11 cellular contexts compared by ENCODE assay signal in genomic region chr1:66317156-66317543, GRCh38.
DNase-seq lines count a peak whose midpoint lies in the region; ATAC-seq and TF ChIP-seq lines count a peak whose summit lies in the region.
"Had no signal": no experiment of that assay in that cellular context is flagged by ENCODE, and none has a peak within 500 bp of the region (broad histone marks: within the 10 kb centered on the region; RNA-seq: fewer than 3 reads in every experiment).

No MANE protein-coding gene starts in this region.

- ATAC-seq in thoracic aorta (ENCODE audit: insufficient number of reproducible peaks, low FRiP score, low read depth): no peak

- H3K36me3 ChIP-seq in muscle layer of duodenum (ENCODE audit: control insufficient read depth in 1 of 2, insufficient read depth in 2 of 2, low read length in 2 of 2) (no peaks in the 10 kb centered on the region), thoracic aorta (no peaks in the 10 kb centered on the region), MG63 (no peaks in the 10 kb centered on the region)

- no peak overlapping the region for H3K4me3 ChIP-seq in muscle layer of duodenum (ENCODE audit: low read depth in 1 of 2, low read length in 2 of 2)
- H3K4me3 ChIP-seq in thoracic aorta: no peak overlapping the region
- no peak overlapping the region for H3K4me3 ChIP-seq in MG63

- no peaks in the 10 kb centered on the region for H3K27me3 ChIP-seq in muscle layer of duodenum (ENCODE audit: low read depth, low read length)
- no peaks in the 10 kb centered on the region for H3K27me3 ChIP-seq in thoracic aorta (replicated peaks; ENCODE audit: insufficient read depth)
- H3K27me3 ChIP-seq in MG63: no peaks in the 10 kb centered on the region

- WGBS in adipose tissue, 3 donors: 75 to 96% (median 77%) methylated on average over 1 of the region's 1 CpG

- H3K4me1 ChIP-seq in muscle layer of duodenum (ENCODE audit: control insufficient read depth in 1 of 2, insufficient read depth in 2 of 2, low read length in 2 of 2): peaks cover 0 to 7% of the 10 kb centered on the region in 2 donors
- peaks cover 4 to 17% of the 10 kb centered on the region in 2 donors for H3K4me1 ChIP-seq in thoracic aorta (ENCODE audit: control insufficient read depth in 1 of 2, low read depth in 2 of 2)

- CTCF ChIA-PET in activated naive CD4-positive, alpha-beta T cell treated with anti-CD3 and anti-CD28 coated beads, Interleukin-2, amount 10 ng/mL, durations not matched to agents 7 days and 5 days (lab: Charles Lee): no interaction called here

- peaks cover 6% of the 10 kb centered on the region for H3K9me3 Mint-ChIP-seq in activated naive CD4-positive, alpha-beta T cell treated with anti-CD3 and anti-CD28 coated beads, Interleukin-2, amount 10 ng/mL, durations not matched to agents 7 days and 5 days
- H3K9me3 Mint-ChIP-seq: activated T-cell treated with anti-CD3 and anti-CD28 coated beads, Interleukin-2, amount 50 U/mL, for 4 hours had no signal

- H3K27ac Mint-ChIP-seq in activated naive CD4-positive, alpha-beta T cell treated with anti-CD3 and anti-CD28 coated beads, Interleukin-2, amount 10 ng/mL, durations not matched to agents 7 days and 5 days: peak overlapping the region; percentile 13

- H3K9me3 ChIP-seq in muscle layer of duodenum (ENCODE audit: control insufficient read depth in 1 of 2, low read length in 2 of 2) (no peaks in the 10 kb centered on the region), thoracic aorta (no peaks in the 10 kb centered on the region), MG63 (no peaks in the 10 kb centered on the region)

- no peaks in the 10 kb centered on the region for H3K27me3 Mint-ChIP-seq in activated naive CD4-positive, alpha-beta T cell treated with anti-CD3 and anti-CD28 coated beads, Interleukin-2, amount 10 ng/mL, durations not matched to agents 7 days and 5 days

- H3K4me1 Mint-ChIP-seq in activated naive CD4-positive, alpha-beta T cell treated with anti-CD3 and anti-CD28 coated beads, Interleukin-2, amount 10 ng/mL, durations not matched to agents 7 days and 5 days: peaks cover 14% of the 10 kb centered on the region

- no peak for DNase-seq in activated naive CD4-positive, alpha-beta T cell treated with anti-CD3 and anti-CD28 coated beads, Interleukin-2, amount 10 ng/mL, durations not matched to agents 7 days and 5 days
- DNase-seq in activated naive CD4-positive, alpha-beta T cell (lab: John Stamatoyannopoulos, UW): no peak
- no peak for DNase-seq in thoracic aorta (ENCODE audit: low spot score)
- no peak for DNase-seq in NCI-H510A (lab: John Stamatoyannopoulos, UW)
- no peak for DNase-seq in MG63
- no peak for DNase-seq in NCI-H146 (lab: John Stamatoyannopoulos, UW)
- DNase-seq: activated T-cell treated with anti-CD3 and anti-CD28 coated beads, Interleukin-2, amount 50 U/mL, for 4 hours; cerebellar nuclear complex had no signal

- H3K4me3 Mint-ChIP-seq in activated naive CD4-positive, alpha-beta T cell treated with anti-CD3 and anti-CD28 coated beads, Interleukin-2, amount 10 ng/mL, durations not matched to agents 7 days and 5 days: no peak overlapping the region
- H3K4me3 Mint-ChIP-seq: activated T-cell treated with anti-CD3 and anti-CD28 coated beads, Interleukin-2, amount 50 U/mL, for 4 hours had no signal

- TF ChIP-seq CTCF in thoracic aorta (IDR thresholded peaks at IDR 0.05): no peak

- H3K27ac ChIP-seq in adipose tissue (ENCODE audit: low read depth, low read length) (peak overlapping the region; percentile 70), muscle layer of duodenum (ENCODE audit: low read length) (peak overlapping the region; percentile 34), thoracic aorta (peak overlapping the region; percentile 74 to 83)
- H3K27ac ChIP-seq: RWPE1 had no signal

- H3K36me3 Mint-ChIP-seq in activated naive CD4-positive, alpha-beta T cell treated with anti-CD3 and anti-CD28 coated beads, Interleukin-2, amount 10 ng/mL, durations not matched to agents 7 days and 5 days: peaks cover 3% of the 10 kb centered on the region
